11 cellular contexts compared by ENCODE assay signal in the genomic region with DNA sequence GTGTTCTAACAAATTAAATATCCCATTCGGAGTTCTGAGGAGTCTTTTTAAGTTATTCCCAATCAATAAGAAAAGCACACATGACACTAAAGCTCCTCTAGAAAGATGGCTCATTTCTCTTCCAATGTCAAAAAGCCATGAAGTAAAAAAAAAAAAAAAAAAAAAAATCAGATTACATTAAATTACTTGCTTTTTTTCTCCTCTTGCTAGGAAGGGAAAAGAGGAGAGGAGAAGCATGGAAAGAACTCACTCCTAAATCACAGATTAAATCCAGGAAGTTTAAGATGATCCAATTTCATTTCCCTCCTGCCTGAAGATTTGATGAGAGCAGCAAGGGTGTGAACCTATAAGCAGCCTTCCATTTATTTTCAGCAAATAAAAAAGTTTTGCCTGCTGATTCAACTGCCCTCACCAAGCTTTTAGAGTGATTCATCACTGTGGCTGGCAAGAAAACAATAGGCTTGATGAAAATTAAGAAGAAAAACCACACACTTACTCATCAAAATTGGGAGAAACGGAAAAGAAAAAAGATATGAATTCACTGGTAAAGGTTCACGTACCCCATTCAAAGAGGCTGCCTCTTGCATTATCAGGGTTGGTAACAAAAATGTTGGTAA. TPM values are rescaled to one million over a fixed set of nuclear protein-coding genes. Genes with fewer than 3 reads are reported as not detected.
A peak's percentile ranks its signal among the peaks of the same experiment; 100 is the strongest.
DNase-seq lines count a peak whose midpoint lies in the region; ATAC-seq, FAIRE-seq and TF ChIP-seq lines count a peak whose summit lies in the region.
"Had no signal": no experiment of that assay in that cellular context is flagged by ENCODE, and none has a peak within 500 bp of the region (broad histone marks: within the 10 kb centered on the region; RNA-seq: fewer than 3 reads in every experiment).

No MANE protein-coding gene starts in this region.

- WGBS in esophagus squamous epithelium, 2 donors, result 32 to 51% methylated on average over 3 of the region's 3 CpGs

- H2AFZ ChIP-seq in HCT116 (ENCODE audit: low read depth, low read length, poor library complexity, severe bottlenecking), result no peak overlapping the region

- peak overlapping the region; percentile 88 for H3K27ac ChIP-seq in HCT116 (ENCODE audit: low read depth, low read length)
- peak overlapping the region; percentile 81 for H3K27ac ChIP-seq in RWPE1
- H3K27ac ChIP-seq in esophagus squamous epithelium, result peak overlapping the region in 3 of 4 donors; percentile 9 to 32 (median 28)
- H3K27ac ChIP-seq: ascending aorta, testis had no signal

- peaks cover 90% of the 10 kb centered on the region for H3K79me2 ChIP-seq in HCT116 (ENCODE audit: insufficient read depth, low read length)

- intact Hi-C loops in HCT116 (cut with micrococcal nuclease) (no loop called here), esophagus squamous epithelium (cut with DNase I) (no loop called here)

- TSS peak; percentile 30 for BruUV-seq in HCT116 (replicated peaks; lab: Mats Ljungman, UMichigan)

- DNase-seq in HCT116 (ENCODE audit: low read depth, low spot score), result peak; percentile 82
- peak; percentile 87 for DNase-seq in RWPE1 (ENCODE audit: low spot score)
- no peak for DNase-seq in esophagus squamous epithelium (lab: John Stamatoyannopoulos, UW)
- peak; percentile 97 for DNase-seq in stromal cell of bone marrow (ENCODE audit: low read depth)
- DNase-seq in GM19239 (ENCODE audit: insufficient read length, low spot score), result no peak
- DNase-seq in GM12892 (ENCODE audit: insufficient read length), result no peak
- no peak for DNase-seq in islet precursor cell
- DNase-seq: naive B cell, NCI-H146, testis had no signal

- TF ChIP-seq RAD21 in HCT116 (IDR thresholded peaks at IDR 0.05; ENCODE audit: low read depth), result no peak

- RAD21 ChIA-PET in HCT116 (lab: Charles Lee; ENCODE audit: low non-redundant PET in 1 of 2, low total read pairs in 2 of 2, uncharacterized antibody in 2 of 2, unreplicated experiment in 2 of 2), result no interaction called here

- H3K9me3 ChIP-seq in HCT116 (ENCODE audit: control insufficient read depth in 1 of 2, insufficient read depth in 1 of 2, low read depth in 1 of 2, low read length in 2 of 2) (no peaks in the 10 kb centered on the region), esophagus squamous epithelium (no peaks in the 10 kb centered on the region)
- H3K9me3 ChIP-seq: ascending aorta, testis had no signal

- no peak for FAIRE-seq in GM19239 (lab: Jason Lieb, UNC)
- no peak for FAIRE-seq in GM12892 (lab: Jason Lieb, UNC)

- TF ChIP-seq CTCF in HCT116 (IDR thresholded peaks at IDR 0.05 in 2 of 3, conservative IDR thresholded peaks at IDR 0.05 in 1 of 3; ENCODE audit: borderline replicate concordance in 1 of 3, insufficient read depth in 1 of 3, low read depth in 2 of 3, low read length in 2 of 3) (no peak), RWPE1 (conservative IDR thresholded peaks at IDR 0.05; ENCODE audit: low read depth) (no peak), esophagus squamous epithelium (IDR thresholded peaks at IDR 0.05) (no peak)

- no peak for TF ChIP-seq POLR2A in HCT116 (IDR thresholded peaks at IDR 0.05; ENCODE audit: borderline replicate concordance, extremely low read depth, insufficient read depth, insufficient read length)
- no peak for TF ChIP-seq POLR2A in esophagus squamous epithelium (IDR thresholded peaks at IDR 0.05)
- no peak for TF ChIP-seq POLR2A in GM12892 (IDR thresholded peaks at IDR 0.05; ENCODE audit: low read depth, low read length)

- no peaks in the 10 kb centered on the region for H3K9me2 ChIP-seq in HCT116 (ENCODE audit: insufficient read depth)

- H3K36me3 ChIP-seq in HCT116 (ENCODE audit: control insufficient read depth in 1 of 2, insufficient read depth in 2 of 2, low read length in 2 of 2), result no peaks in the 10 kb centered on the region
- H3K36me3 ChIP-seq in esophagus squamous epithelium, result no peaks in the 10 kb centered on the region
- H3K36me3 ChIP-seq: ascending aorta had no signal

- CTCF ChIA-PET in HCT116 (lab: Charles Lee) (interaction anchor here (0.7 to 0.8 kb wide), 2 partner anchors 17 to 71 kb away, joined by 3 to 4 read pairs; no protein-coding TSS in a partner anchor), RWPE1 (lab: Yijun Ruan, JAX) (interaction anchor here (0.7 kb wide), 1 partner anchor 20 kb away, joined by 5 read pairs; no protein-coding TSS in a partner anchor)

- H3K4me2 ChIP-seq in HCT116 (ENCODE audit: low read length), result peak overlapping the region; percentile 67

- peak overlapping the region in 1 of 2 experiments; percentile 38; a peak in 1 of 4 replicates for H3K4me3 ChIP-seq in HCT116 (replicated peaks in 1 of 2; ENCODE audit: low read depth in 1 of 2, low read length in 2 of 2)
- no peak overlapping the region for H3K4me3 ChIP-seq in esophagus squamous epithelium
- H3K4me3 ChIP-seq: ascending aorta, testis had no signal

- peak; percentile 64 for ATAC-seq in HCT116

- H3K4me1 ChIP-seq in HCT116 (ENCODE audit: control insufficient read depth in 1 of 2, insufficient read depth in 2 of 2, low read length in 2 of 2), result peaks cover 69 to 81% of the 10 kb centered on the region in 2 experiments
- peaks cover 12 to 57% (median 17%) of the 10 kb centered on the region in 3 donors for H3K4me1 ChIP-seq in esophagus squamous epithelium
- H3K4me1 ChIP-seq: ascending aorta had no signal

- H3K9ac ChIP-seq in HCT116 (ENCODE audit: low read length), result peak overlapping the region; percentile 29

- no peaks in the 10 kb centered on the region for H4K20me1 ChIP-seq in HCT116 (ENCODE audit: insufficient read depth)

- H3K27me3 ChIP-seq in HCT116 (ENCODE audit: insufficient read depth, low read length) (no peaks in the 10 kb centered on the region), esophagus squamous epithelium (no peaks in the 10 kb centered on the region)
- H3K27me3 ChIP-seq: ascending aorta, testis had no signal

- POLR2A ChIA-PET in HCT116 (lab: Charles Lee), result interaction anchor here (0.7 kb wide), 1 partner anchor 9 kb away, joined by 3 read pairs; no protein-coding TSS in a partner anchor
- POLR2A ChIA-PET in RWPE1 (lab: Yijun Ruan, JAX; ENCODE audit: low non-redundant PET), result no interaction called here

TF ChIP-seq in HCT116, 20 proteins besides CTCF, POLR2A, EP300 and RAD21:
- TF ChIP-seq ELF1 (IDR thresholded peaks at IDR 0.05; ENCODE audit: borderline replicate concordance, low read depth), result no peak
- peak; percentile 24 for TF ChIP-seq YY1 (IDR thresholded peaks at IDR 0.05; ENCODE audit: extremely low read depth, insufficient replicate concordance, low read depth, low read length)
- TF ChIP-seq ZBTB33 (IDR thresholded peaks at IDR 0.05; ENCODE audit: extremely low read depth, insufficient replicate concordance, low read length), result peak; percentile 50
- peak; percentile 25; the same call in 1 of the 2 replicates for TF ChIP-seq SIN3A (IDR thresholded peaks at IDR 0.05; ENCODE audit: low read depth)
- TF ChIP-seq TCF7L2 (IDR thresholded peaks at IDR 0.05; ENCODE audit: borderline replicate concordance, extremely low read depth, insufficient read depth, insufficient read length), result no peak
- TF ChIP-seq FOSL1 (IDR thresholded peaks at IDR 0.05; ENCODE audit: low read depth), result peak; percentile 90
- TF ChIP-seq EZH2 (IDR thresholded peaks at IDR 0.05), result no peak
- TF ChIP-seq JUND (IDR thresholded peaks at IDR 0.05), result peak; percentile 85
- no peak for TF ChIP-seq CEBPB (IDR thresholded peaks at IDR 0.05; ENCODE audit: low read depth)
- TF ChIP-seq CBX3 (IDR thresholded peaks at IDR 0.05; ENCODE audit: low read depth), result peak; percentile 74
- TF ChIP-seq POLR2AphosphoS5 (IDR thresholded peaks at IDR 0.05; ENCODE audit: low read depth, low read length), result no peak; the same call in 1 of the 2 replicates
- no peak; the same call in 1 of the 2 replicates for TF ChIP-seq EGR1 (IDR thresholded peaks at IDR 0.05; ENCODE audit: low read depth)
- TF ChIP-seq, protein P1, sequence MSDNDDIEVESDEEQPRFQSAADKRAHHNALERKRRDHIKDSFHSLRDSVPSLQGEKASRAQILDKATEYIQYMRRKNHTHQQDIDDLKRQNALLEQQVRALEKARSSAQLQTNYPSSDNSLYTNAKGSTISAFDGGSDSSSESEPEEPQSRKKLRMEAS (IDR thresholded peaks at IDR 0.05), result peak; percentile 16; the same call in 1 of the 2 replicates
- TF ChIP-seq SP1 (IDR thresholded peaks at IDR 0.05; ENCODE audit: low read depth), result peak; percentile 73
- no peak for TF ChIP-seq ZFX (IDR thresholded peaks at IDR 0.05)
- TF ChIP-seq SRF (IDR thresholded peaks at IDR 0.05; ENCODE audit: low read depth), result 0 out of 2 replicates have a peak, but pooled peaks have one; percentile 43
- TF ChIP-seq EZH2phosphoT487 (IDR thresholded peaks at IDR 0.05; ENCODE audit: borderline replicate concordance), result no peak

RNA-seq across cellular contexts. Expression of gene MYO10, which starts 19.7 kb away (rescaled TPM):
- total RNA-seq in HCT116 (2021; ENCODE audit: unreplicated experiment), result 34.9 TPM
- 18.3 and 19.3 TPM in 2 replicates for polyA plus RNA-seq in HCT116 (2012)
- total RNA-seq in esophagus squamous epithelium, result 10 to 100 TPM; 21.0 to 29.8 (median 27.3) TPM
- not detected for polyA plus RNA-seq in GM12892 (2012; ENCODE audit: missing spikeins)

Comparison
In these comparisons a context has a peak if more than half of its experiments do, and no peak if none do; other contexts are left out.
1. DNase-seq: peak in HCT116 (single experiment), RWPE1 (single experiment) and stromal cell of bone marrow (single experiment); none in esophagus squamous epithelium (single experiment), GM19239 (single experiment), GM12892 (single experiment) and islet precursor cell (single experiment).
2. H3K27ac ChIP-seq: peak in every context shown above with its lines; median percentile 88 in HCT116; 81 in RWPE1; 28 in esophagus squamous epithelium.